In genomic region chr1:89125571-89126233, GRCh38 we compare ENCODE assay signal across 8 cellular contexts. TPM values are rescaled to one million over a fixed set of nuclear protein-coding genes. Genes with fewer than 3 reads are reported as not detected.
A peak's percentile ranks its signal among the peaks of the same experiment; 100 is the strongest.
DNase-seq lines count a peak whose midpoint lies in the region; ATAC-seq and TF ChIP-seq lines count a peak whose summit lies in the region.

GBP2 (minus strand) TSS chr1:89126114; CDS start chr1:89121966, 4,148 bp downstream.

- H3K4me1 ChIP-seq in adrenal gland (replicated peaks in 1 of 2), result peaks cover 32 to 48% of the 10 kb centered on the region in 2 donors

- DNase-seq in activated T-cell treated with anti-CD3 and anti-CD28 coated beads for 24 hours (ENCODE audit: low read depth) (peak; percentile 21), activated T-cell treated with anti-CD3 and anti-CD28 coated beads for 4 hours (no peak), NCI-H446 treated with DMSO at 0.1 percent for 48 hours (lab: John Stamatoyannopoulos, UW) (peak; percentile 67), adrenal gland (peak in 1 of 7 donors; percentile 25), hepatic stellate cell (ENCODE audit: low spot score) (peak; percentile 72), NCI-H1105 (lab: John Stamatoyannopoulos, UW) (no peak)

- no peaks in the 10 kb centered on the region for H3K27me3 ChIP-seq in adrenal gland

- peak in 1 of 2 donors; percentile 78 for TF ChIP-seq POLR2A in adrenal gland (IDR thresholded peaks at IDR 0.05)

- ATAC-seq in HG02678 (IDR thresholded peaks at IDR 0.05; ENCODE audit: unreplicated experiment), result peak; percentile 74

- no peak for TF ChIP-seq CTCF in adrenal gland (IDR thresholded peaks at IDR 0.05)

- 3 to 10% (median 7%) methylated on average over 7 of the region's 7 CpGs for WGBS in adrenal gland, 4 donors

- H3K4me3 ChIP-seq in adrenal gland (peak within 1 kb of the TSS; percentile 52 to 71 (median 64)), skin epidermis (peak within 1 kb of the TSS; percentile 44 to 64 (median 51))

- peaks cover 0 to 11% of the 10 kb centered on the region in 2 donors for H3K36me3 ChIP-seq in adrenal gland (replicated peaks in 1 of 2)

- H3K27ac ChIP-seq in adrenal gland (peak within 1 kb of the TSS; percentile 36 to 81 (median 75)), skin epidermis (peak within 1 kb of the TSS in 20 of 21 experiments; percentile 71 to 97 (median 84))

- no peaks in the 10 kb centered on the region for H3K9me3 ChIP-seq in adrenal gland (replicated peaks in 1 of 3)

- intact Hi-C loops in adrenal gland (cut with DNase I), result no loop called here

RNA-seq across cellular contexts. Expression of gene GBP2, which starts in this region (rescaled TPM):
- 100 to 1,000 TPM in 7 of 8 donors, 10 to 100 TPM in 1; 59.3 to 257 (median 204) TPM for total RNA-seq in adrenal gland
- 100 to 1,000 TPM; 184 to 356 (median 313) TPM for polyA plus RNA-seq in adrenal gland

Comparison
In these comparisons a context has a peak if more than half of its experiments do, and no peak if none do; other contexts are left out.
1. DNase-seq: peak in activated T-cell treated with anti-CD3 and anti-CD28 coated beads for 24 hours (single experiment), NCI-H446 treated with DMSO at 0.1 percent for 48 hours (single experiment) and hepatic stellate cell (single experiment); none in activated T-cell treated with anti-CD3 and anti-CD28 coated beads for 4 hours (single experiment) and NCI-H1105 (single experiment).